Comparison of ENCODE assay signal across 15 cellular contexts in the genomic region with DNA sequence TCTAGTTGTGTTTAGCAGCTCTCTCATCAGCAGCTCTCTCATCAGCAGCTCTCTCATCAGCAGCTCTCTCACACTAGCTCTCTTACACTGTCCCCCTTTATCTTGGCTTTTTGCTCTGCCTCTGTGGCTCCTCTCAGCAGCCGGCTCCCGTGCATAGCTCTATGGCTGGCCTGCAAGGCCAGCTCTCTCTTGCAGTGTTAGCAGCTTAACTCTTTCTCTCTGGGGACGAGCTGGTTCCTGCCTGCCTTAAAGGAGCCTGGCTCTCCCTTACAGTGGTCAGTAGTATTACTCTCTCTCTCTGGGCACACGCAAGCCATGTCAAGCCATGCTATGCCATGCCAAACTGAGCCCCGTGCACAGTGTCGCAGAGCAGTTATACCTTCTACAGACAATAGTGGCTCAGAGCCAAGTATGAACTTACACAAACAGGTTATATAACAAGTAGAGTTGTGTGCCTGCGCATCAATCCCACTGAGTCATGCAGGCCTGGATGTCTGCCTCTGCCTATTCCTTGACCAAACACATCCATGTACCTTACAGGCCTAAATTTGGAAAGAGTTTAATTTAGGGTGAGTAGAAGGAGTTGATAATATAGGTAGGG.
"Had no signal": no experiment of that assay in that cellular context is flagged by ENCODE, and none has a peak within 500 bp of the region (broad histone marks: within the 10 kb centered on the region; RNA-seq: fewer than 3 reads in every experiment).

No MANE protein-coding gene starts in this region.

- H3K27ac Mint-ChIP-seq: activated B cell treated with CpG ODN at 0.5 μM for 24 hours; activated CD8-positive, alpha-beta T cell treated with anti-CD3 and anti-CD28 coated beads for 36 hours; activated naive CD4-positive, alpha-beta T cell treated with anti-CD3 and anti-CD28 coated beads, Interleukin-2, amount 50 U/mL, for 72 hours; memory B cell; natural killer cell had no signal

- H3K36me3 ChIP-seq: left ventricle myocardium inferior, stomach, upper lobe of left lung had no signal

- ATAC-seq: activated CD8-positive, alpha-beta T cell treated with anti-CD3 and anti-CD28 coated beads for 36 hours; natural killer cell had no signal

- H3K27me3 Mint-ChIP-seq: memory B cell had no signal

- H3K9me3 Mint-ChIP-seq: activated B cell treated with CpG ODN at 0.5 μM for 24 hours; activated CD8-positive, alpha-beta T cell treated with anti-CD3 and anti-CD28 coated beads for 36 hours; activated naive CD4-positive, alpha-beta T cell treated with anti-CD3 and anti-CD28 coated beads, Interleukin-2, amount 50 U/mL, for 72 hours; memory B cell; natural killer cell had no signal

- H3K4me3 Mint-ChIP-seq: activated B cell treated with CpG ODN at 0.5 μM for 24 hours; activated CD8-positive, alpha-beta T cell treated with anti-CD3 and anti-CD28 coated beads for 36 hours; memory B cell; natural killer cell had no signal

- DNase-seq: activated B cell treated with CpG ODN at 0.5 μM for 24 hours; activated CD4-positive, alpha-beta T cell treated with anti-CD3 and anti-CD28 coated beads for 48 hours; activated CD8-positive, alpha-beta memory T cell treated with anti-CD3 and anti-CD28 coated beads, Interleukin-2, amount 50 U/mL, for 4 hours; activated CD8-positive, alpha-beta T cell treated with anti-CD3 and anti-CD28 coated beads for 36 hours; activated gamma-delta T cell; activated T-cell treated with anti-CD3 and anti-CD28 coated beads, Interleukin-2, amount 50 U/mL, for 48 hours; left ventricle myocardium inferior; natural killer cell; occipital lobe; small intestine; stomach; testis; upper lobe of left lung had no signal

- H3K27ac ChIP-seq: left ventricle myocardium inferior, stomach, testis, upper lobe of left lung had no signal

- H3K4me1 ChIP-seq: testis had no signal

- H3K27me3 ChIP-seq: stomach, testis, upper lobe of left lung had no signal

- H3K36me3 Mint-ChIP-seq: activated naive CD4-positive, alpha-beta T cell treated with anti-CD3 and anti-CD28 coated beads, Interleukin-2, amount 50 U/mL, for 72 hours; memory B cell; natural killer cell had no signal

- H3K4me1 Mint-ChIP-seq: natural killer cell had no signal

- H3K9me3 ChIP-seq: left ventricle myocardium inferior, stomach, testis, upper lobe of left lung had no signal

- H3K4me3 ChIP-seq: left ventricle myocardium inferior, stomach, testis, upper lobe of left lung had no signal
